In genomic region chr4:30956891-30957290, GRCh38 we compare ENCODE assay signal across 22 cellular contexts.
"Had no signal": no experiment of that assay in that cellular context is flagged by ENCODE, and none has a peak within 500 bp of the region (broad histone marks: within the 10 kb centered on the region; RNA-seq: fewer than 3 reads in every experiment).

No MANE protein-coding gene starts in this region.

- H3K27me3 Mint-ChIP-seq: IgD-negative memory B cell had no signal

- H3K4me3 ChIP-seq: K562, SJSA1 had no signal

- H3K27ac ChIP-seq: HL-60, KMS-11, SJSA1 had no signal

- H3K36me3 ChIP-seq: SJSA1 had no signal

- H3K27me3 ChIP-seq: SJSA1 had no signal

- H3K27ac Mint-ChIP-seq: IgD-negative memory B cell had no signal

- DNase-seq: Kasumi-1, MM.1S, NCI-H1092 treated with DMSO at 0.1 percent for 48 hours, NCI-H1436, NCI-H1694 treated with DMSO at 0.1 percent for 48 hours, NCI-H1930, NCI-H2081, NCI-H2107, NCI-H2227 treated with DMSO at 0.1 percent for 48 hours, NCI-H510A, NCI-H524 treated with DMSO at 0.1 percent for 48 hours, NCI-H69, NCI-H774, Right ventricle myocardium superior, RPMI8226, SIG-M5, SK-N-SH had no signal

- H3K4me1 ChIP-seq: SJSA1 had no signal

- ATAC-seq: K562 had no signal

- H3K4me1 Mint-ChIP-seq: IgD-negative memory B cell had no signal

- H3K4me3 Mint-ChIP-seq: IgD-negative memory B cell had no signal

- H3K9me3 ChIP-seq: SJSA1, SK-N-SH had no signal
